ENCODE assay signal across 13 cellular contexts in the genomic region with DNA sequence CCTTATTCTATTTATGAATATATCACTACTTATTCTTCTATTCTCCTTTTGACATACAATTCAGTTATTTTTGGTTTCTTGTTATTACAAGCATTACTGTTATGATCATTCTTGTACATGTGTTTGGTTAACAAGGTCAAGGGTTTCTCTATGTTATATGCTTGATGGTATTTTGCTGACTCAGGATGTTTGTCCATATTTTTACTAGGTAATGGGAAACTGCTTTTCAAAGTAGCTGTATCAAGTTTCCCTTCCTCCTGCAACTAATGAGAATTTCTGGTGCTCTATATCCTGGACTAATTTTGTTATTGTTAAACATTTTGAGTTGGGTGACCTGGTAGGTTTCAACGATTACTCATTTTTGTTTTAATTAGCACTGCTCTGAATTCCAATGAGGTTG.
"Had no signal": no experiment of that assay in that cellular context is flagged by ENCODE, and none has a peak within 500 bp of the region (broad histone marks: within the 10 kb centered on the region; RNA-seq: fewer than 3 reads in every experiment).

No MANE protein-coding gene starts in this region.

- H3K27ac ChIP-seq: epithelial cell of prostate, hepatocyte, testis, upper lobe of right lung had no signal

- H3K4me3 ChIP-seq: hepatocyte, smooth muscle cell, testis, upper lobe of right lung had no signal

- H3K4me1 ChIP-seq: testis, upper lobe of right lung had no signal

- H2AFZ ChIP-seq: hepatocyte had no signal

- H3K36me3 ChIP-seq: upper lobe of right lung had no signal

- H3K4me2 ChIP-seq: hepatocyte, smooth muscle cell had no signal

- H3K27me3 ChIP-seq: hepatocyte, testis, upper lobe of right lung had no signal

- H3K9me3 ChIP-seq: testis, upper lobe of right lung had no signal

- H3K79me2 ChIP-seq: hepatocyte had no signal

- DNase-seq: activated CD4-positive, alpha-beta T cell treated with anti-CD3 and anti-CD28 coated beads, Interleukin-2, amount 50 U/mL, for 1 hour; activated CD8-positive, alpha-beta memory T cell treated with anti-CD3 and anti-CD28 coated beads for 24 hours; activated naive CD4-positive, alpha-beta T cell; aorta; mesenchymal stem cell; natural killer cell; posterior cingulate gyrus; stimulated activated naive CD8-positive, alpha-beta T cell treated with anti-CD3 and anti-CD28 coated beads, Interleukin-15, amount 100 ng/mL, for 72 hours; testis; upper lobe of right lung had no signal
